In the genomic region with DNA sequence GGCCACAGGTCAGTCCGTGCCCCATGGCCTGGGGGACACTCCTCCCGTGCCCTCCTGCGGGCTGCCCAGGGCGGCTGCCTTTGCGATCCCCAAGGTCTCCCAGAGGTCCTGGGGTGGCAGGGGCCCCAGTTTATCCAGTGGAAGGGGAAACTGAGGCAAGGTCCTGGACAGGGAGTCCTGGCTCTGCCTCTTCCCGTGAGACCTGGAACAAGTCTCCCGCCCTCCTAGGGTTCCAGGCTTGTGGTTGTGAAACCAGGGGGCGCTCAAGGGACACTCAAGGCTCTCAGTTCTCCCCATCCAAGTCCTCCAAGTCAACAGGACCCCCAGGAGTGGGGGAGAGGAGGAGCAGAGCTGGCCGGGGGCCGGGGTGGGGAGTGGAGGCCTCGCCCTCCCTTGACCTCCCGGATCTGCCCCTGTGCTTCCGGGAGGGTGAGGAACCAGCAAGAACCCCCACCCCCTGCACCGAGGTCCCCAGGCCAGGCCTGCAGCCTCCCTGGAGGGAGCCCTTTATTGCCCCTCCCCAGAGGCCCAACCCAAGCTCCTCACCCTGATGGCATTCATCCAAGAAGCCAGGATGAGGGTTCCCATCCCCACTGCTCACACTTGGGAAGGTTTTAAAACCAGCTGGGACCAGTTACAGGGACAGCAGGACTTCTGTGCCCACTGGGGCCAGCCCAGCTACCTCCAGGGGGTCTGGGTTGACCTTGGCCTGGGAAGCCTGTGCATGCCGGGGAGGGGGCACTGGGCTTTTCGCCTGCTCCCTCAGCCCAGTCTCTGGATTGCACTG, we compare ENCODE assay signal across 8 cellular contexts. TPM values are rescaled to one million over a fixed set of nuclear protein-coding genes. Genes with fewer than 3 reads are reported as not detected.
DNase-seq lines count a peak whose midpoint lies in the region; ATAC-seq, FAIRE-seq and TF ChIP-seq lines count a peak whose summit lies in the region.

No MANE protein-coding gene starts in this region.

- no peak overlapping the region for H3K27ac ChIP-seq in K562 (ENCODE audit: extremely low read depth, low read depth, low read length)

- no peaks in the 10 kb centered on the region for H3K36me3 Mint-ChIP-seq in mesothelial cell of epicardium

- no peak overlapping the region for H3K4me2 ChIP-seq in K562 (ENCODE audit: insufficient read depth, low read length)

- H2AFZ ChIP-seq in K562 (ENCODE audit: low read depth, low read length), result no peak overlapping the region

- WGBS in K562 (ENCODE audit: insufficient coverage, low coverage, missing lambda C conversion rate), result 6% methylated on average over 15 of the region's 16 CpGs

- POLR2A ChIA-PET in K562 (lab: Yijun Ruan, JAX), result interaction anchor here (0.6 kb wide), 1 partner anchor 137 kb away, joined by 3 read pairs; no protein-coding TSS in a partner anchor

- H3K4me3 ChIP-seq in K562, result no peak overlapping the region

- no TSS peak for BruUV-seq in K562 (replicated peaks; lab: Mats Ljungman, UMichigan)

- no peak for FAIRE-seq in K562 (lab: Jason Lieb, UNC)

- TF ChIP-seq RAD21 in K562 (CRISPR knock-in tag; conservative IDR thresholded peaks at IDR 0.05 in 1 of 2, IDR thresholded peaks at IDR 0.05 in 1 of 2), result peak; percentile 54 to 82

- H3K27ac Mint-ChIP-seq in mesothelial cell of epicardium, result no peak overlapping the region

- no peaks in the 10 kb centered on the region for H3K9me3 ChIP-seq in K562 (replicated peaks; ENCODE audit: control insufficient read depth, insufficient read depth, low read depth, low read length)

- peak overlapping the region in 1 of 2 experiments; percentile 65; a peak in 2 of 4 replicates for H3K9ac ChIP-seq in K562 (ENCODE audit: insufficient read depth in 1 of 2, low read depth in 2 of 2, low read length in 2 of 2)

- CTCF ChIA-PET in K562 (lab: Yijun Ruan, JAX; ENCODE audit: low intra/inter-chr PET ratio), result interaction anchor here (2.1 kb wide), 1 partner anchor 140 kb away, joined by 10 read pairs; no protein-coding TSS in a partner anchor

- H3K9me3 Mint-ChIP-seq in mesothelial cell of epicardium, result no peaks in the 10 kb centered on the region

- peaks cover 24 to 45% of the 10 kb centered on the region in 2 experiments; a peak in 4 of 5 replicates for H3K27me3 ChIP-seq in K562 (ENCODE audit: control insufficient read depth in 2 of 2, insufficient read depth in 2 of 2, low read length in 2 of 2)

- ATAC-seq in K562 (peak; percentile 89), GM18858 (IDR thresholded peaks at IDR 0.05; ENCODE audit: unreplicated experiment) (no peak)

- no peak for TF ChIP-seq EP300 in K562 (IDR thresholded peaks at IDR 0.05; ENCODE audit: low read length)

- H3K4me1 ChIP-seq in K562 (replicated peaks in 1 of 2; ENCODE audit: control insufficient read depth in 2 of 2, insufficient read depth in 2 of 2, low read length in 2 of 2), result peaks cover 0 to 38% of the 10 kb centered on the region in 2 experiments; a peak in 2 of 5 replicates

- intact Hi-C loops in K562 (cut with micrococcal nuclease), result loop anchor here (1.0 to 5.0 kb wide), 3 partner anchors 124 to 351 kb away; no protein-coding TSS in a partner anchor

- in situ Hi-C loops in K562 (cut with MboI), result no loop called here

- no peaks in the 10 kb centered on the region for H3K79me2 ChIP-seq in K562 (ENCODE audit: control insufficient read depth, insufficient read depth, low read length)

- no peaks in the 10 kb centered on the region for H3K36me3 ChIP-seq in K562 (ENCODE audit: control insufficient read depth, insufficient read depth, low read length)

- H3K4me1 Mint-ChIP-seq in mesothelial cell of epicardium, result peaks cover 1% of the 10 kb centered on the region

- no peak for TF ChIP-seq POLR2A in K562 (conservative IDR thresholded peaks at IDR 0.05)

- H3K27me3 Mint-ChIP-seq in mesothelial cell of epicardium (ENCODE audit: low read depth), result peaks cover 10% of the 10 kb centered on the region

- no peak overlapping the region for H3K4me3 Mint-ChIP-seq in mesothelial cell of epicardium

- no peaks in the 10 kb centered on the region for H3K9me1 ChIP-seq in K562 (ENCODE audit: control insufficient read depth, insufficient read depth, low read length)

- H4K20me1 ChIP-seq in K562 (replicated peaks; ENCODE audit: control insufficient read depth, insufficient read depth, low read length), result peaks cover 5% of the 10 kb centered on the region; the same call in 1 of the 2 replicates

- DNase-seq in NCI-H2107 treated with DMSO at 0.1 percent for 48 hours (lab: John Stamatoyannopoulos, UW; ENCODE audit: unreplicated experiment), result peak; percentile 46
- no peak for DNase-seq in NCI-H2107 (lab: John Stamatoyannopoulos, UW)
- peak; percentile 26 to 46 for DNase-seq in Kasumi-1 (lab: John Stamatoyannopoulos, UW)
- DNase-seq in K562 (ENCODE audit: extremely low read depth in 1 of 4, low spot score in 3 of 4), result peak; percentile 50 to 76 (median 60)
- peak in 1 of 2 experiments; percentile 19 for DNase-seq in mesothelial cell of epicardium (ENCODE audit: low spot score in 2 of 2, unreplicated experiment in 2 of 2)
- DNase-seq in superior temporal gyrus (ENCODE audit: extremely low spot score), result no peak
- DNase-seq in NCI-H187 treated with DMSO at 0.1 percent for 48 hours (lab: John Stamatoyannopoulos, UW), result no peak

- TF ChIP-seq CTCF in K562 (IDR thresholded peaks at IDR 0.05 in 2 of 3, conservative IDR thresholded peaks at IDR 0.05 in 1 of 3; ENCODE audit: insufficient read depth in 2 of 3, low read depth in 1 of 3, low read length in 3 of 3) (peak; percentile 72 to 77 (median 75)), mesothelial cell of epicardium (IDR thresholded peaks at IDR 0.05; ENCODE audit: unreplicated experiment) (peak; percentile 25)

TF ChIP-seq in K562, 482 proteins besides CTCF, POLR2A, EP300 and RAD21 (continues in another document):
- peak; percentile 49; the same call in 1 of the 2 replicates for TF ChIP-seq RB1 (IDR thresholded peaks at IDR 0.05; ENCODE audit: low read depth)
- TF ChIP-seq STAG1 (CRISPR knock-in tag; IDR thresholded peaks at IDR 0.05; ENCODE audit: borderline replicate concordance), result peak; percentile 63; the same call in 1 of the 2 replicates
- no peak for TF ChIP-seq NKRF (IDR thresholded peaks at IDR 0.05; ENCODE audit: borderline replicate concordance)

RNA-seq across cellular contexts. Expression of gene TMEM250, which starts 24.7 kb away (rescaled TPM):
- 9.3 and 37.6 TPM in 2 replicates for total RNA-seq in K562 (2011; cell fraction: chromatin; rRNA removed; ENCODE audit: low replicate concordance)
- 42.5 and 42.8 TPM in 2 replicates for total RNA-seq in K562 (2011; cell fraction: nucleolus; rRNA removed)
- total RNA-seq in K562 (2011; cell fraction: nucleoplasm; rRNA removed), result 19.5 and 20.3 TPM in 2 replicates
- total RNA-seq in K562 (2014; rRNA removed) (44.6 and 51.3 TPM in 2 replicates), K562 (2014; rRNA removed; fragmentation: Illumina TruSeq; extraction: Trizol) (6.2 and 6.7 TPM in 2 replicates), K562 (2015; rRNA removed; fragmentation: Illumina TruSeq; extraction: Trizol) (21.6 and 23.3 TPM in 2 replicates), K562 (2021) (40.6 and 43.1 TPM in 2 replicates), mesothelial cell of epicardium (34.2 to 35.3 TPM (median 34.5 TPM) in 3 replicates)
- polyA plus RNA-seq in K562 (2011; rRNA removed) (11.5 and 12.2 TPM in 2 replicates), K562 (2014; fragmentation: Illumina TruSeq; extraction: Trizol) (9.8 and 16.8 TPM in 2 replicates), K562 (2014; fragmentation: Nextera tagmentation; extraction: Ambion mirVana) (under 1 TPM; 0.32 to 0.64 TPM), K562 (2014; rRNA removed) (25.1 and 28.0 TPM in 2 replicates)
- 15.5 and 50.0 TPM in 2 replicates for polyA plus RNA-seq in K562 (2011; cell fraction: cytosol; rRNA removed)
- 27.4 and 47.1 TPM in 2 replicates for polyA plus RNA-seq in K562 (2011; cell fraction: nucleus; rRNA removed)
- polyA plus RNA-seq in K562 (2012), result 27.5 and 33.5 TPM in 2 replicates
- polyA minus RNA-seq in K562 (2011; rRNA and poly(A)+ RNA removed), result 4.9 and 9.2 TPM in 2 replicates
- polyA minus RNA-seq in K562 (2011; cell fraction: cytosol; rRNA and poly(A)+ RNA removed), result 18.4 and 21.8 TPM in 2 replicates
- polyA minus RNA-seq in K562 (2011; cell fraction: nucleus; rRNA and poly(A)+ RNA removed), result 18.7 and 25.0 TPM in 2 replicates

RNA-seq across cellular contexts. Expression of gene NACC2, which starts 48.3 kb away (rescaled TPM):
- total RNA-seq in K562 (2011; cell fraction: chromatin; rRNA removed; ENCODE audit: low replicate concordance), result 15.2 and 27.2 TPM in 2 replicates
- 17.0 and 18.7 TPM in 2 replicates for total RNA-seq in K562 (2011; cell fraction: nucleolus; rRNA removed)
- total RNA-seq in K562 (2011; cell fraction: nucleoplasm; rRNA removed), result 10.7 and 13.6 TPM in 2 replicates
- total RNA-seq in K562 (2014; rRNA removed) (16.6 and 21.1 TPM in 2 replicates), K562 (2014; rRNA removed; fragmentation: Illumina TruSeq; extraction: Trizol) (4.4 and 4.8 TPM in 2 replicates), K562 (2015; rRNA removed; fragmentation: Illumina TruSeq; extraction: Trizol) (9.9 and 10.1 TPM in 2 replicates), K562 (2021) (22.2 and 25.1 TPM in 2 replicates), mesothelial cell of epicardium (18.4 to 20.0 TPM (median 19.1 TPM) in 3 replicates)
- polyA plus RNA-seq in K562 (2011; rRNA removed) (5.6 TPM in 2 replicates), K562 (2014; fragmentation: Illumina TruSeq; extraction: Trizol) (5.2 and 8.0 TPM in 2 replicates), K562 (2014; fragmentation: Nextera tagmentation; extraction: Ambion mirVana) (under 1 TPM; 0.70 to 0.73 TPM), K562 (2014; rRNA removed) (11.7 and 12.5 TPM in 2 replicates)
- 7.2 and 16.2 TPM in 2 replicates for polyA plus RNA-seq in K562 (2011; cell fraction: cytosol; rRNA removed)
- 14.6 and 26.1 TPM in 2 replicates for polyA plus RNA-seq in K562 (2011; cell fraction: nucleus; rRNA removed)
- 9.1 and 10.5 TPM in 2 replicates for polyA plus RNA-seq in K562 (2012)
- 5.4 and 11.8 TPM in 2 replicates for polyA minus RNA-seq in K562 (2011; rRNA and poly(A)+ RNA removed)
- polyA minus RNA-seq in K562 (2011; cell fraction: cytosol; rRNA and poly(A)+ RNA removed), result 12.6 and 13.9 TPM in 2 replicates
- polyA minus RNA-seq in K562 (2011; cell fraction: nucleus; rRNA and poly(A)+ RNA removed), result 5.9 and 6.5 TPM in 2 replicates

Comparison
In these comparisons a context has a peak if more than half of its experiments do, and no peak if none do; other contexts are left out.
1. DNase-seq: peak in NCI-H2107 treated with DMSO at 0.1 percent for 48 hours (single experiment), Kasumi-1 (2 of 2) and K562 (4 of 4); none in NCI-H2107 (single experiment), superior temporal gyrus (single experiment) and NCI-H187 treated with DMSO at 0.1 percent for 48 hours (single experiment).